Comparison of ENCODE assay signal across 8 cellular contexts in the genomic region with DNA sequence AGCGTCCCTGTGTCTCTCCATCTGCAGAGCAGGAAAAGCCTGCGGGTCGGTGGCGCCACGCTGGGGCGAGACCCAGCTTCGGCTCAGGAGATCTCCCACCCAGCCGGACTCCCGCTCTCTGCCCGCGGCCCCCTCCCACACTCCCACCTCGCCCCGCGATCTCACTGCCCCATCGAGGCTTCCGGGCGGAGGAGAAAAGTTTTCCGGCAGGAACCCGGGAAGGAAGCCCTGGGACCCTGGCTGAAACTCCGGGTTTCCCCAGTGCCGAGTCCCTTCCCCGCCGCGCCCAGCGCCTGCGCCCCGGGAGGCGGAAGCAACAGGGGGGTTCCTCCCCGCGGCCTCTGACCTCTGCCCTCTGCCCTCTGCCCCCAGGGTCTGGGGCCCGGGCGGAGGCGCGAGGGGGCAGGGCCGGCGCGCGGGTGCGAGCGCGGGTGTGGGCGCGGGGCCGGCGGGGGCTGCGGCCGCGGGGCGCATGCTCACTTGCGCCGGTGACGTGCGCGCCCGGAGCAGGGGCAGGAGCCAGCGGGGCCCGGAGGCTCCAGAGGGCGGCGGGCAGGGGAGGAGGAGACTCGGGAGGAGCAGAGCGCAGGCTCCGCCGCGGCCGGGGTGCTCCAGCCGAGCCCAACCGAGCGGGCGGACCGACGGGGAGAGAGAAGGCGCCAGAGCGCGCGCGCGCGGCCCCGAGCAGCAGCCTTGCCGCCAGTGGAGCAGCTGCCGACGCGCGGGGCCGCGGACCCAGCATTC. TPM values are rescaled to one million over a fixed set of nuclear protein-coding genes. Genes with fewer than 3 reads are reported as not detected.
DNase-seq lines count a peak whose midpoint lies in the region; ATAC-seq and TF ChIP-seq lines count a peak whose summit lies in the region.

Gene ATP11A (plus strand): TSS at position 541 of the 744 bp plus-strand sequence. CDS start 379 bp downstream, outside the sequence.

- ATAC-seq in HG03439 (IDR thresholded peaks at IDR 0.05; ENCODE audit: unreplicated experiment) (peak; percentile 85), lower lobe of right lung (peak; percentile 70 to 83)
- peak; percentile 88 for ATAC-seq in activated CD8-positive, alpha-beta T cell treated with anti-CD3 and anti-CD28 coated beads, Interleukin-2, amount 10 ng/mL, durations not matched to agents 7 days and 5 days

- no peak for TF ChIP-seq CTCF in lower lobe of right lung (IDR thresholded peaks at IDR 0.05)

- intact Hi-C loops in lower lobe of right lung (cut with DNase I): no loop called here

- peak within 1 kb of the TSS; percentile 86 for H3K4me3 Mint-ChIP-seq in activated CD8-positive, alpha-beta T cell treated with anti-CD3 and anti-CD28 coated beads, Interleukin-2, amount 10 ng/mL, durations not matched to agents 7 days and 5 days

- H3K4me3 ChIP-seq in BLaER1 (peak within 1 kb of the TSS; percentile 91), lower lobe of right lung (peak within 1 kb of the TSS; percentile 96)

- no peaks in the 10 kb centered on the region for H3K9me3 ChIP-seq in BLaER1
- H3K9me3 ChIP-seq in lower lobe of right lung: no peaks in the 10 kb centered on the region

- DNase-seq in GM19238 (ENCODE audit: insufficient read length, low spot score) (peak; percentile 94), NCI-H748 (lab: John Stamatoyannopoulos, UW; ENCODE audit: unreplicated experiment) (peak; percentile 95), ecto neural progenitor cell (ENCODE audit: low spot score) (peak; percentile 91), lower lobe of right lung (peak; percentile 96)
- peak; percentile 83 for DNase-seq in activated CD8-positive, alpha-beta T cell treated with anti-CD3 and anti-CD28 coated beads, Interleukin-2, amount 10 ng/mL, durations not matched to agents 7 days and 5 days
- DNase-seq in stimulated activated CD4-positive, alpha-beta T cell treated with anti-CD3 and anti-CD28 coated beads, Interleukin-4, amount 100 ng/mL, for 48 hours (ENCODE audit: low read depth in 2 of 2): peak; percentile 70 to 79

- no peaks in the 10 kb centered on the region for H3K9me3 Mint-ChIP-seq in activated CD8-positive, alpha-beta T cell treated with anti-CD3 and anti-CD28 coated beads, Interleukin-2, amount 10 ng/mL, durations not matched to agents 7 days and 5 days (ENCODE audit: insufficient read depth)

- no peaks in the 10 kb centered on the region for H3K36me3 Mint-ChIP-seq in activated CD8-positive, alpha-beta T cell treated with anti-CD3 and anti-CD28 coated beads, Interleukin-2, amount 10 ng/mL, durations not matched to agents 7 days and 5 days (ENCODE audit: low read depth)

- H3K36me3 ChIP-seq in BLaER1: no peaks in the 10 kb centered on the region
- no peaks in the 10 kb centered on the region for H3K36me3 ChIP-seq in lower lobe of right lung

- H3K27ac Mint-ChIP-seq in activated CD8-positive, alpha-beta T cell treated with anti-CD3 and anti-CD28 coated beads, Interleukin-2, amount 10 ng/mL, durations not matched to agents 7 days and 5 days: peak within 1 kb of the TSS; percentile 76

- H3K27ac ChIP-seq in BLaER1: peak within 1 kb of the TSS; percentile 92
- peak within 1 kb of the TSS; percentile 98 for H3K27ac ChIP-seq in lower lobe of right lung

- no peaks in the 10 kb centered on the region; the same call in 1 of the 2 replicates for H3K27me3 ChIP-seq in BLaER1
- H3K27me3 ChIP-seq in lower lobe of right lung (ENCODE audit: low read depth): no peaks in the 10 kb centered on the region

- H3K27me3 Mint-ChIP-seq in activated CD8-positive, alpha-beta T cell treated with anti-CD3 and anti-CD28 coated beads, Interleukin-2, amount 10 ng/mL, durations not matched to agents 7 days and 5 days (ENCODE audit: low read depth): no peaks in the 10 kb centered on the region

- H3K4me2 ChIP-seq in BLaER1: peak within 1 kb of the TSS; percentile 87

- CTCF ChIA-PET in activated CD8-positive, alpha-beta T cell treated with anti-CD3 and anti-CD28 coated beads, Interleukin-2, amount 10 ng/mL, durations not matched to agents 7 days and 5 days (lab: Charles Lee): interaction anchor here (1.6 to 3.0 kb wide), 2 partner anchors 15 to 49 kb away, joined by 5 to 15 read pairs; no protein-coding TSS in a partner anchor

- POLR2A ChIA-PET in activated CD8-positive, alpha-beta T cell treated with anti-CD3 and anti-CD28 coated beads, Interleukin-2, amount 10 ng/mL, durations not matched to agents 7 days and 5 days (lab: Charles Lee): interaction anchor here (1.1 kb wide), 1 partner anchor 520 kb away, joined by 3 read pairs; the partner anchor contains the start of gene CUL4A

- H3K4me1 Mint-ChIP-seq in activated CD8-positive, alpha-beta T cell treated with anti-CD3 and anti-CD28 coated beads, Interleukin-2, amount 10 ng/mL, durations not matched to agents 7 days and 5 days (ENCODE audit: low read depth): peaks cover 47% of the 10 kb centered on the region

- H3K4me1 ChIP-seq in BLaER1 (peaks cover 61% of the 10 kb centered on the region), lower lobe of right lung (peaks cover 59% of the 10 kb centered on the region)

- peak within 1 kb of the TSS; percentile 93 for H3K9ac ChIP-seq in BLaER1

- H4K20me1 ChIP-seq in BLaER1: peaks cover 38% of the 10 kb centered on the region

RNA-seq across cellular contexts. Expression of gene ATP11A, which starts in this region (rescaled TPM):
- 10 to 100 TPM; 35.6 to 38.3 TPM for total RNA-seq in activated CD8-positive, alpha-beta T cell treated with anti-CD3 and anti-CD28 coated beads, Interleukin-2, amount 10 ng/mL, durations not matched to agents 7 days and 5 days
- total RNA-seq in lower lobe of right lung: 281 TPM

Comparison
In these comparisons a context has a peak if more than half of its experiments do, and no peak if none do; other contexts are left out.
1. Peak in every context shown above with its lines: DNase-seq, ATAC-seq, H3K4me3 ChIP-seq and H3K27ac ChIP-seq.